In genomic region chr1:235264327-235264726, GRCh38 we compare ENCODE assay signal across 19 cellular contexts.
"Had no signal": no experiment of that assay in that cellular context is flagged by ENCODE, and none has a peak within 500 bp of the region (broad histone marks: within the 10 kb centered on the region; RNA-seq: fewer than 3 reads in every experiment).

No MANE protein-coding gene starts in this region.

- DNase-seq: activated CD4-positive, alpha-beta T cell treated with anti-CD3 and anti-CD28 coated beads, Interleukin-2, amount 50 U/mL, for 1 hour; activated naive CD4-positive, alpha-beta T cell; activated naive CD8-positive, alpha-beta T cell treated with anti-CD3 and anti-CD28 coated beads, Interleukin-2, amount 10 ng/mL, durations not matched to agents 7 days and 5 days; body of pancreas; foreskin keratinocyte; left cardiac atrium; mesendoderm; psoas muscle; right cardiac atrium; stimulated activated CD4-positive, alpha-beta T cell treated with anti-CD3 and anti-CD28 coated beads, Interleukin-2, amount 100 ng/mL, for 24 hours; T-helper 1 cell; T1000; testis; upper lobe of left lung had no signal

- H3K27me3 ChIP-seq: body of pancreas, foreskin keratinocyte, hepatocyte, testis, upper lobe of left lung had no signal

- H3K27me3 Mint-ChIP-seq: activated naive CD8-positive, alpha-beta T cell treated with anti-CD3 and anti-CD28 coated beads, Interleukin-2, amount 10 ng/mL, durations not matched to agents 7 days and 5 days had no signal

- H3K27ac Mint-ChIP-seq: activated naive CD8-positive, alpha-beta T cell treated with anti-CD3 and anti-CD28 coated beads, Interleukin-2, amount 10 ng/mL, durations not matched to agents 7 days and 5 days; activated T-helper 1 cell treated with anti-CD3 and anti-CD28 coated beads, Interleukin-12 subunit alpha, Interleukin-12 subunit beta, Interleukin-2, Interleukin-4 antibody, amounts not matched to agents 30 ng/mL and 10 ng/mL and 1 ng/mL, durations not matched to agents 14 hours and 24 hours and 36 hours had no signal

- H3K4me3 ChIP-seq: body of pancreas, hepatocyte, psoas muscle, testis, upper lobe of left lung had no signal

- H3K9me3 Mint-ChIP-seq: activated T-helper 1 cell treated with anti-CD3 and anti-CD28 coated beads, Interleukin-12 subunit alpha, Interleukin-12 subunit beta, Interleukin-2, Interleukin-4 antibody, amounts not matched to agents 30 ng/mL and 10 ng/mL and 1 ng/mL, durations not matched to agents 14 hours and 24 hours and 36 hours; neural crest cell had no signal

- H3K4me1 ChIP-seq: foreskin keratinocyte, testis had no signal

- H3K9me3 ChIP-seq: body of pancreas, psoas muscle, testis, upper lobe of left lung had no signal

- FAIRE-seq: islet of Langerhans had no signal

- ATAC-seq: body of pancreas, foreskin keratinocyte, left cardiac atrium, right cardiac atrium had no signal

- H3K4me3 Mint-ChIP-seq: activated naive CD8-positive, alpha-beta T cell treated with anti-CD3 and anti-CD28 coated beads, Interleukin-2, amount 10 ng/mL, durations not matched to agents 7 days and 5 days; activated T-helper 1 cell treated with anti-CD3 and anti-CD28 coated beads, Interleukin-12 subunit alpha, Interleukin-12 subunit beta, Interleukin-2, Interleukin-4 antibody, amounts not matched to agents 30 ng/mL and 10 ng/mL and 1 ng/mL, durations not matched to agents 14 hours and 24 hours and 36 hours; neural crest cell had no signal

- H3K27ac ChIP-seq: body of pancreas, epithelial cell of prostate, foreskin keratinocyte, hepatocyte, psoas muscle, testis, upper lobe of left lung had no signal
